In the genomic region with DNA sequence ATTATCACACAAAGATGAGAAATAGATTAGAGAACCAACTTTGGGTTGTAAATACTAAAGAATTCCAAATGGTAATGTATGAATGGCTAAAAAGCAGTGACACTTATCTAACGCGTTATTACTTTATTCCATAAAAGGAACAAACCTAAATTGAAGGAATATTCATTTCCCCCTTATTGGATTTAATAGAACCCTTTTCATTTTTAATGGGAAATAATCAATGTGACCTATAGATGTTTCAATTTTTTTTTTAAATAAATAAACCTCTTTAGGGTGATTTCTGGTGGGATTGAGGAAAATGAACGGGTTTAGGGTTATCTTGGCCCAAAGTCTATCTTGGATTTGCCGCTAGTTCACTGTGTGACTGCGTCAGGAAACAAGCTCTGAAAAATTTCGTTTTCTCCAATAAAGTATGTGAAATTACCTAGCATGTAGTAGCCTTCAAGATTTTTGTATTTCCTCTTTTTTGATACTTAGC, we compare ENCODE assay signal across 8 cellular contexts. TPM values are rescaled to one million over a fixed set of nuclear protein-coding genes. Genes with fewer than 3 reads are reported as not detected.
DNase-seq lines count a peak whose midpoint lies in the region; ATAC-seq and TF ChIP-seq lines count a peak whose summit lies in the region.

No MANE protein-coding gene starts in this region.

- POLR2A ChIA-PET in naive thymus-derived CD8-positive, alpha-beta T cell (lab: Charles Lee): interaction anchor here (0.5 to 5.3 kb wide), 13 partner anchors 9 to 1290 kb away, joined by 3 to 66 read pairs (median 4); a partner anchor contains a TSS

- H3K4me1 Mint-ChIP-seq in IgD-negative memory B cell: peaks cover 22 to 30% (median 24%) of the 10 kb centered on the region in 3 donors
- peaks cover 19 to 42% (median 34%) of the 10 kb centered on the region in 4 donors for H3K4me1 Mint-ChIP-seq in naive thymus-derived CD8-positive, alpha-beta T cell

- H3K4me1 ChIP-seq in BE2C: peaks cover 3% of the 10 kb centered on the region; the same call in 1 of the 2 replicates

- no peak for DNase-seq in BE2C
- DNase-seq in choroid plexus epithelial cell (ENCODE audit: low read depth): no peak
- DNase-seq in naive thymus-derived CD8-positive, alpha-beta T cell: no peak

- H3K4me3 ChIP-seq in BE2C (ENCODE audit: low read depth, low read length) (peak overlapping the region; percentile 63), choroid plexus epithelial cell (ENCODE audit: low read depth, low read length) (peak overlapping the region; percentile 87)

- H3K36me3 ChIP-seq in BE2C: no peaks in the 10 kb centered on the region

- no peaks in the 10 kb centered on the region for H3K36me3 Mint-ChIP-seq in IgD-negative memory B cell
- H3K36me3 Mint-ChIP-seq in naive thymus-derived CD8-positive, alpha-beta T cell: peaks cover 0 to 6% (median 2%) of the 10 kb centered on the region in 3 donors

- H3K9me3 ChIP-seq in BE2C: no peaks in the 10 kb centered on the region

- TF ChIP-seq CTCF in BE2C (IDR thresholded peaks at IDR 0.05; ENCODE audit: low read depth, low read length): no peak
- no peak for TF ChIP-seq CTCF in choroid plexus epithelial cell (conservative IDR thresholded peaks at IDR 0.05; ENCODE audit: low read depth, low read length)

- peak overlapping the region; percentile 99 for H3K27ac Mint-ChIP-seq in IgD-negative memory B cell
- peak overlapping the region; percentile 95 to 100 (median 99) for H3K27ac Mint-ChIP-seq in naive thymus-derived CD8-positive, alpha-beta T cell

- H3K27me3 ChIP-seq in BE2C: no peaks in the 10 kb centered on the region

- H3K9me3 Mint-ChIP-seq in IgD-negative memory B cell: no peaks in the 10 kb centered on the region
- no peaks in the 10 kb centered on the region for H3K9me3 Mint-ChIP-seq in naive thymus-derived CD8-positive, alpha-beta T cell

- H3K4me3 Mint-ChIP-seq in IgD-negative memory B cell: peak overlapping the region; percentile 91 to 99 (median 96)
- peak overlapping the region; percentile 81 to 99 (median 98) for H3K4me3 Mint-ChIP-seq in naive thymus-derived CD8-positive, alpha-beta T cell

- no peaks in the 10 kb centered on the region for H3K27me3 Mint-ChIP-seq in IgD-negative memory B cell
- no peaks in the 10 kb centered on the region for H3K27me3 Mint-ChIP-seq in naive thymus-derived CD8-positive, alpha-beta T cell

- ATAC-seq in naive thymus-derived CD8-positive, alpha-beta T cell: peak; percentile 3 to 20
- no peak for ATAC-seq in GM19397 (IDR thresholded peaks at IDR 0.05; ENCODE audit: unreplicated experiment)
- no peak for ATAC-seq in HG03045 (IDR thresholded peaks at IDR 0.05; ENCODE audit: unreplicated experiment)
- ATAC-seq in HG02763 (IDR thresholded peaks at IDR 0.05; ENCODE audit: unreplicated experiment): no peak
- no peak for ATAC-seq in HG02870 (IDR thresholded peaks at IDR 0.05; ENCODE audit: unreplicated experiment)

RNA-seq across cellular contexts. Expression of a gene that starts 1.9 kb away (rescaled TPM):
- 23.8 TPM for polyA plus RNA-seq in BE2C (2012; ENCODE audit: insufficient read depth, insufficient read length, low read depth)
- 10.1 TPM for polyA plus RNA-seq in IgD-negative memory B cell
- 10 to 100 TPM; 22.9 to 23.6 TPM for total RNA-seq in naive thymus-derived CD8-positive, alpha-beta T cell
- polyA plus RNA-seq in naive thymus-derived CD8-positive, alpha-beta T cell: 10 to 100 TPM in 1 of 3 donors, 1 to 10 TPM in 2; 7.4 to 12.1 (median 8.3) TPM

Comparison
In these comparisons a context has a peak if more than half of its experiments do, and no peak if none do; other contexts are left out.
1. ATAC-seq: peak in naive thymus-derived CD8-positive, alpha-beta T cell (2 of 2); none in GM19397 (single experiment), HG03045 (single experiment), HG02763 (single experiment) and HG02870 (single experiment).